In the genomic region with DNA sequence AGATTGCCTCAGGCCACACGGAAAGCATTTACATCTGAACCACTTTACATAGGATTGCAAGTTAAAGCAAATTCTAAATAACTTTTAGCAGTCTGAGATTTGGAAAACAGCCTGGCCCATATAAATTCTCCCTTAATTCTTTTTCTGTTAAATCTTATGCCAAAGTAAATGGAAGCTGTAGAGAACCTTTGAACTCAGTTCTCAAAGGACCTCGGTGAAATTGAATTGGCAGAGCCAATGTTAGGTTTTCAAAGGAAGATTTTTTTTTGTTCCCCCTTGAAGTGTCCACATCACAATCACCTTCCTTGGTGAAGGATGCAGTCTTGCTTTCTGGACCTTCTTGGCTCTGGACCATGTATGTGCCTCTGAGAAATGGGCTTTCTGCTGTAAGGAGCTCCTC, we compare ENCODE assay signal across 2 cellular contexts.
TF ChIP-seq lines count a peak whose summit lies in the region.

No MANE protein-coding gene starts in this region.

TF ChIP-seq in IMR-90, 13 proteins besides CTCF, POLR2A, EP300 and RAD21:
- TF ChIP-seq BHLHE40 (IDR thresholded peaks at IDR 0.05; ENCODE audit: low read depth, low read length), result no peak
- no peak for TF ChIP-seq MAFK (IDR thresholded peaks at IDR 0.05; ENCODE audit: low read depth, low read length)
- no peak for TF ChIP-seq CEBPB (IDR thresholded peaks at IDR 0.05; ENCODE audit: low read depth, low read length)
- TF ChIP-seq, protein P1, sequence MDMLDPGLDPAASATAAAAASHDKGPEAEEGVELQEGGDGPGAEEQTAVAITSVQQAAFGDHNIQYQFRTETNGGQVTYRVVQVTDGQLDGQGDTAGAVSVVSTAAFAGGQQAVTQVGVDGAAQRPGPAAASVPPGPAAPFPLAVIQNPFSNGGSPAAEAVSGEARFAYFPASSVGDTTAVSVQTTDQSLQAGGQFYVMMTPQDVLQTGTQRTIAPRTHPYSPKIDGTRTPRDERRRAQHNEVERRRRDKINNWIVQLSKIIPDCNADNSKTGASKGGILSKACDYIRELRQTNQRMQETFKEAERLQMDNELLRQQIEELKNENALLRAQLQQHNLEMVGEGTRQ (IDR thresholded peaks at IDR 0.05; ENCODE audit: low read depth, low read length), result no peak
- TF ChIP-seq NFE2L2 (IDR thresholded peaks at IDR 0.05; ENCODE audit: low read depth, low read length), result no peak
- TF ChIP-seq MXI1 (IDR thresholded peaks at IDR 0.05; ENCODE audit: borderline replicate concordance, low read depth, low read length), result no peak
- TF ChIP-seq RFX5 (IDR thresholded peaks at IDR 0.05; ENCODE audit: low read depth, low read length), result no peak
- TF ChIP-seq MAZ (IDR thresholded peaks at IDR 0.05; ENCODE audit: borderline replicate concordance, low read depth, low read length), result no peak
- no peak for TF ChIP-seq FOS (IDR thresholded peaks at IDR 0.05; ENCODE audit: low read depth, low read length)
- TF ChIP-seq CHD1 (IDR thresholded peaks at IDR 0.05; ENCODE audit: low read depth, low read length), result no peak

TF ChIP-seq in H1, 55 proteins besides CTCF, POLR2A, EP300 and RAD21:
- TF ChIP-seq CHD2 (IDR thresholded peaks at IDR 0.05; ENCODE audit: low read length) (no peak), CBX5 (IDR thresholded peaks at IDR 0.05; ENCODE audit: low read depth, low read length) (no peak), CREB1 (IDR thresholded peaks at IDR 0.05) (no peak), NRF1 (IDR thresholded peaks at IDR 0.05; ENCODE audit: low read depth, low read length) (no peak), RXRA (IDR thresholded peaks at IDR 0.05; ENCODE audit: insufficient read depth, low read depth, low read length) (no peak), HDAC2 (IDR thresholded peaks at IDR 0.05; ENCODE audit: borderline replicate concordance in 1 of 2, low read depth in 2 of 2, low read length in 2 of 2) (no peak), TAF1 (IDR thresholded peaks at IDR 0.05; ENCODE audit: low read depth, low read length) (no peak), GABPA (IDR thresholded peaks at IDR 0.05; ENCODE audit: borderline replicate concordance, insufficient read depth, low read length) (no peak)
